ENCODE assay signal across 1 cellular context in genomic region chr9:126804696-126805545, GRCh38.
TF ChIP-seq lines count a peak whose summit lies in the region.

Gene ZBTB43 (plus strand): TSS chr9:126805040. CDS start chr9:126832510, 27,470 bp downstream.

TF ChIP-seq in K562, 482 proteins besides CTCF, POLR2A, EP300 and RAD21 (continued from another document and continues in another):
- TF ChIP-seq CLOCK (CRISPR knock-in tag; IDR thresholded peaks at IDR 0.05; ENCODE audit: borderline replicate concordance) (no peak), SIN3B (IDR thresholded peaks at IDR 0.05; ENCODE audit: low read depth) (peak; percentile 64; the same call in 1 of the 2 replicates), CBX5 (IDR thresholded peaks at IDR 0.05; ENCODE audit: borderline replicate concordance, low read depth) (no peak), ZNF239 (CRISPR knock-in tag; IDR thresholded peaks at IDR 0.05) (no peak), ERF (CRISPR knock-in tag; IDR thresholded peaks at IDR 0.05) (no peak), NKRF (IDR thresholded peaks at IDR 0.05; ENCODE audit: borderline replicate concordance) (peak; percentile 20; the same call in 1 of the 2 replicates), ATF2 (CRISPR knock-in tag; IDR thresholded peaks at IDR 0.05) (no peak), TFE3 (CRISPR knock-in tag; IDR thresholded peaks at IDR 0.05) (no peak), GTF2B (IDR thresholded peaks at IDR 0.05; ENCODE audit: extremely low read depth, insufficient read length) (no peak), FIP1L1 (IDR thresholded peaks at IDR 0.05; ENCODE audit: low read depth, low read length, poor library complexity, severe bottlenecking) (peak; percentile 84), ARID4B (CRISPR knock-in tag; IDR thresholded peaks at IDR 0.05) (peak; percentile 82), OTX1 (CRISPR knock-in tag; IDR thresholded peaks at IDR 0.05) (0 out of 2 replicates have a peak, but pooled peaks have one; percentile 53), CREM (IDR thresholded peaks at IDR 0.05; ENCODE audit: low read depth) (peak; percentile 90), PRPF4 (IDR thresholded peaks at IDR 0.05; ENCODE audit: insufficient read depth, low read depth, low read length, poor library complexity, severe bottlenecking) (no peak), NFXL1 (CRISPR knock-in tag; IDR thresholded peaks at IDR 0.05) (no peak), ZBTB17 (CRISPR knock-in tag; IDR thresholded peaks at IDR 0.05) (0 out of 2 replicates have a peak, but pooled peaks have one; percentile 23), NR2C2 (CRISPR knock-in tag; IDR thresholded peaks at IDR 0.05) (peak; percentile 94), NR2C2 (tag; IDR thresholded peaks at IDR 0.05) (peak; percentile 99), ZBTB11 (CRISPR knock-in tag; IDR thresholded peaks at IDR 0.05) (peak in 1 of 3 experiments; percentile 56; a peak in 1 of 6 replicates), KDM5B (IDR thresholded peaks at IDR 0.05; ENCODE audit: insufficient replicate concordance, low read depth, low read length) (peak; percentile 87), NCOA2 (IDR thresholded peaks at IDR 0.05; ENCODE audit: partially characterized antibody in 2 of 2) (no peak), L3MBTL2 (IDR thresholded peaks at IDR 0.05) (peak; percentile 61), ZNF12 (CRISPR knock-in tag; IDR thresholded peaks at IDR 0.05) (0 out of 2 replicates have a peak, but pooled peaks have one; percentile 10), SMAD1 (IDR thresholded peaks at IDR 0.05; ENCODE audit: low read depth, low read length, partially characterized antibody) (peak; percentile 66), SP1 (CRISPR knock-in tag; IDR thresholded peaks at IDR 0.05) (peak; percentile 42; the same call in 1 of the 2 replicates), ZNF41 (CRISPR knock-in tag; conservative IDR thresholded peaks at IDR 0.05) (no peak), ZC3H4 (CRISPR knock-in tag; IDR thresholded peaks at IDR 0.05; ENCODE audit: borderline replicate concordance) (peak; percentile 87), ZNF280B (CRISPR knock-in tag; IDR thresholded peaks at IDR 0.05) (no peak), U2AF1 (optimal IDR thresholded peaks at IDR 0.05; ENCODE audit: low read depth, low read length) (peak; percentile 27), RAD51 (IDR thresholded peaks at IDR 0.05; ENCODE audit: borderline replicate concordance, low read depth) (no peak), ZNF449 (CRISPR knock-in tag; IDR thresholded peaks at IDR 0.05) (no peak), ESRRB (CRISPR knock-in tag; IDR thresholded peaks at IDR 0.05; ENCODE audit: borderline replicate concordance) (no peak), HDAC8 (tag; IDR thresholded peaks at IDR 0.05) (0 out of 2 replicates have a peak, but pooled peaks have one; percentile 52), EP400 (IDR thresholded peaks at IDR 0.05) (peak; percentile 78; the same call in 1 of the 2 replicates), DACH1 (IDR thresholded peaks at IDR 0.05; ENCODE audit: partially characterized antibody) (no peak), CBX1 (IDR thresholded peaks at IDR 0.05; ENCODE audit: low read depth) (peak; percentile 92; the same call in 1 of the 2 replicates), MECOM (CRISPR knock-in tag; IDR thresholded peaks at IDR 0.05) (no peak), XRCC4 (IDR thresholded peaks at IDR 0.05; ENCODE audit: extremely low read depth, insufficient read depth, insufficient read length) (no peak), RFX7 (CRISPR knock-in tag; IDR thresholded peaks at IDR 0.05) (no peak), CC2D1A (IDR thresholded peaks at IDR 0.05) (peak; percentile 17; the same call in 1 of the 2 replicates), CREB1 (IDR thresholded peaks at IDR 0.05) (peak; percentile 59), CREB1 (CRISPR knock-in tag; IDR thresholded peaks at IDR 0.05) (peak; percentile 75)
